Comparison of ENCODE assay signal across 1 cellular context in genomic region chr16:11319529-11320146, GRCh38.
TF ChIP-seq lines count a peak whose summit lies in the region.

No MANE protein-coding gene starts in this region.

TF ChIP-seq in Ishikawa, 13 proteins besides CTCF, POLR2A, EP300 and RAD21 (continued from another document):
- TF ChIP-seq USF1 (IDR thresholded peaks at IDR 0.05) (no peak), CEBPB (IDR thresholded peaks at IDR 0.05) (no peak), EGR1 (IDR thresholded peaks at IDR 0.05) (no peak), FOXM1 (IDR thresholded peaks at IDR 0.05; ENCODE audit: borderline replicate concordance, low read depth) (no peak), ZBTB7A (IDR thresholded peaks at IDR 0.05; ENCODE audit: low read depth) (no peak; the same call in 1 of the 2 replicates), TEAD4 (IDR thresholded peaks at IDR 0.05) (peak; percentile 54; the same call in 1 of the 2 replicates), MAX (IDR thresholded peaks at IDR 0.05) (no peak), CREB1 (IDR thresholded peaks at IDR 0.05; ENCODE audit: low read depth) (no peak), YY1 (IDR thresholded peaks at IDR 0.05; ENCODE audit: low read depth) (peak; percentile 63), REST (IDR thresholded peaks at IDR 0.05; ENCODE audit: low read depth) (no peak), TAF1 (IDR thresholded peaks at IDR 0.05; ENCODE audit: low read depth) (no peak)
TF ChIP-seq in Ishikawa: peak in this region for 4.
